ENCODE assay signal across 5 cellular contexts in genomic region chr2:130192451-130192850, GRCh38. TPM values are rescaled to one million over a fixed set of nuclear protein-coding genes. Genes with fewer than 3 reads are reported as not detected.
"Had no signal": no experiment of that assay in that cellular context is flagged by ENCODE, and none has a peak within 500 bp of the region (broad histone marks: within the 10 kb centered on the region; RNA-seq: fewer than 3 reads in every experiment).

No MANE protein-coding gene starts in this region.

RNA-seq across cellular contexts. Expression of gene TUBA3E, which starts 5.8 kb away (rescaled TPM):
- total RNA-seq: IMR-90, OCI-LY7, PC-3, RPMI7951, SJCRH30 had no signal
- polyA plus RNA-seq: IMR-90 had no signal
